Comparison of ENCODE assay signal across 3 cellular contexts in the genomic region with DNA sequence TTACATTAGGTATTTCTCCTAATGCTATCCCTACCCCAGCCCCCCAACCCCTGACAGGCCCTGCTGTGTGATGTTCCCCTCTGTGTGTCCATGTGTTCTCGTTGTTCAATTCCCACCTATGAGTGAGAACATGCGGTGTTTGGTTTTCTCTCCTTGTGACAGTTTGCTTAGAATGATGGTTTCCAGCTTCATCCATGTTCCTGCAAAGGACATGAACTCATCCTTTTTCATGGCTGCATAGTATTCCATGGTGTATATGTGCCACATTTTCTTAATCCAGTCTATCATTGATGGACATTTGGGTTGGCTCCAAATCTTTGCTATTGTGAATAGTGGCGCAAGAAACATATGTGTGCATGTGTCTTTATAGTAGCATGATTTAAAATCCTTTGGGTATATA. TPM values are rescaled to one million over a fixed set of nuclear protein-coding genes. Genes with fewer than 3 reads are reported as not detected.
"Had no signal": no experiment of that assay in that cellular context is flagged by ENCODE, and none has a peak within 500 bp of the region (broad histone marks: within the 10 kb centered on the region; RNA-seq: fewer than 3 reads in every experiment).

No MANE protein-coding gene starts in this region.

RNA-seq across cellular contexts. Expression of a gene that starts 58.1 kb away (rescaled TPM):
- total RNA-seq: LHCN-M2, MCF 10A, NCI-H460 had no signal
